Comparison of ENCODE assay signal across 10 cellular contexts in the genomic region with DNA sequence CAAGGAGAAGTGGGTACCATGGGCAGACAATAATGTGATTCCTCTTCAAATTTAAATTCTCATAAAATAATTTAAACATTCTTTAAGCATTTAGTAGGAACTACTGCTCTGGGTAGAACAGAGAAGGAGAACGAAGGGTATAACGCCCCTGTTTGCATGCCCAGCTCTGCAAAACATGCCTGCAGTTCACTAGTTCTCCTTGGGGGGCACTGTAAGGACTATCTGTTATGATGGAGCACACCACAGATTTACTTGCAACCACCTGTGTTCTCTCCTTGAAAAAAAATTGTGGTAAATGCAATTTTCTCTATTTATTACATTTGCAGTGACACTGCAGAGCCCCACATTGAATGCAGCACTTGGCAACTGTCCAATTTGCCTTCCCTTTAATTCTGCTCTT.
A peak's percentile ranks its signal among the peaks of the same experiment; 100 is the strongest.
DNase-seq lines count a peak whose midpoint lies in the region; ATAC-seq, FAIRE-seq and TF ChIP-seq lines count a peak whose summit lies in the region.
"Had no signal": no experiment of that assay in that cellular context is flagged by ENCODE, and none has a peak within 500 bp of the region (broad histone marks: within the 10 kb centered on the region; RNA-seq: fewer than 3 reads in every experiment).

No MANE protein-coding gene starts in this region.

- no peaks in the 10 kb centered on the region for H3K9me3 ChIP-seq in astrocyte (ENCODE audit: insufficient read depth, low read depth, low read length)
- H3K9me3 ChIP-seq: thoracic aorta had no signal

- H2AFZ ChIP-seq in astrocyte (ENCODE audit: low read depth, low read length): no peak overlapping the region

- DNase-seq in stimulated activated CD4-positive, alpha-beta T cell treated with anti-CD3 and anti-CD28 coated beads, Interleukin-15, amount 100 ng/mL, for 24 hours: peak; percentile 6
- DNase-seq in stimulated activated CD4-positive, alpha-beta T cell treated with anti-CD3 and anti-CD28 coated beads, Interleukin-4, amount 100 ng/mL, for 24 hours: no peak
- DNase-seq in astrocyte (ENCODE audit: low read depth): no peak
- peak; percentile 24 for DNase-seq in urothelium cell line (ENCODE audit: low spot score)
- no peak for DNase-seq in DMS114 treated with DMSO at 0.1 percent for 48 hours (lab: John Stamatoyannopoulos, UW; ENCODE audit: unreplicated experiment)
- no peak for DNase-seq in activated CD8-positive, alpha-beta memory T cell treated with anti-CD3 and anti-CD28 coated beads, Interleukin-2, amount 50 U/mL, for 48 hours

- peaks cover 3% of the 10 kb centered on the region for H3K9me3 Mint-ChIP-seq in astrocyte (ENCODE audit: unreplicated experiment)

- FAIRE-seq in astrocyte (lab: Jason Lieb, UNC): no peak
- FAIRE-seq in urothelium cell line (lab: Jason Lieb, UNC): no peak
- FAIRE-seq: GM18507 had no signal

- H3K4me1 ChIP-seq in astrocyte (ENCODE audit: insufficient read depth, low read length): no peaks in the 10 kb centered on the region

- H3K4me2 ChIP-seq in astrocyte (ENCODE audit: low read length): no peak overlapping the region

- H3K27ac Mint-ChIP-seq in astrocyte (ENCODE audit: unreplicated experiment): no peak overlapping the region

- peak; percentile 27 for TF ChIP-seq CTCF in astrocyte (IDR thresholded peaks at IDR 0.05; ENCODE audit: insufficient read depth, low read depth, low read length)

- H3K27me3 Mint-ChIP-seq in astrocyte (ENCODE audit: low read depth, unreplicated experiment): no peaks in the 10 kb centered on the region

- H3K4me3 Mint-ChIP-seq in astrocyte (ENCODE audit: unreplicated experiment): no peak overlapping the region

- no peaks in the 10 kb centered on the region for H4K20me1 ChIP-seq in astrocyte (ENCODE audit: insufficient read depth, low read length)

- H3K9ac ChIP-seq in astrocyte (ENCODE audit: low read length): no peak overlapping the region

- H3K4me1 Mint-ChIP-seq in astrocyte (ENCODE audit: low read depth, unreplicated experiment): no peaks in the 10 kb centered on the region

- no peaks in the 10 kb centered on the region for H3K36me3 Mint-ChIP-seq in astrocyte (ENCODE audit: low read depth, unreplicated experiment)

- ATAC-seq in HG03039 (IDR thresholded peaks at IDR 0.05; ENCODE audit: unreplicated experiment): peak; percentile 77
- no peak for ATAC-seq in GM21576 (IDR thresholded peaks at IDR 0.05; ENCODE audit: unreplicated experiment)

- H3K4me3 ChIP-seq in astrocyte (ENCODE audit: insufficient read depth, low read depth, low read length): no peak overlapping the region
- H3K4me3 ChIP-seq: thoracic aorta had no signal

- H3K27ac ChIP-seq in astrocyte (ENCODE audit: low read depth, low read length): no peak overlapping the region
- H3K27ac ChIP-seq: thoracic aorta had no signal

- H3K79me2 ChIP-seq in astrocyte (ENCODE audit: insufficient read depth, low read length): no peaks in the 10 kb centered on the region

- no peaks in the 10 kb centered on the region for H3K36me3 ChIP-seq in astrocyte (ENCODE audit: insufficient read depth, low read length)
- H3K36me3 ChIP-seq: thoracic aorta had no signal

- no peaks in the 10 kb centered on the region for H3K27me3 ChIP-seq in astrocyte (ENCODE audit: insufficient read depth, low read length)

Comparison
In these comparisons a context has a peak if more than half of its experiments do, and no peak if none do; other contexts are left out.
1. DNase-seq: peak in stimulated activated CD4-positive, alpha-beta T cell treated with anti-CD3 and anti-CD28 coated beads, Interleukin-15, amount 100 ng/mL, for 24 hours (single experiment) and urothelium cell line (single experiment); none in stimulated activated CD4-positive, alpha-beta T cell treated with anti-CD3 and anti-CD28 coated beads, Interleukin-4, amount 100 ng/mL, for 24 hours (single experiment), astrocyte (single experiment), DMS114 treated with DMSO at 0.1 percent for 48 hours (single experiment) and activated CD8-positive, alpha-beta memory T cell treated with anti-CD3 and anti-CD28 coated beads, Interleukin-2, amount 50 U/mL, for 48 hours (single experiment).